8 cellular contexts compared by ENCODE assay signal in genomic region chr9:134055981-134056461, GRCh38. TPM values are rescaled to one million over a fixed set of nuclear protein-coding genes. Genes with fewer than 3 reads are reported as not detected.
DNase-seq lines count a peak whose midpoint lies in the region; ATAC-seq and TF ChIP-seq lines count a peak whose summit lies in the region.

No MANE protein-coding gene starts in this region.

- no peaks in the 10 kb centered on the region for H3K9me3 Mint-ChIP-seq in immature natural killer cell

- peak; percentile 86 for ATAC-seq in Right ventricle myocardium inferior
- ATAC-seq in sciatic nerve: peak; percentile 89
- no peak for ATAC-seq in GM19455 (IDR thresholded peaks at IDR 0.05; ENCODE audit: unreplicated experiment)

- no peak overlapping the region for H3K4me3 Mint-ChIP-seq in immature natural killer cell

- no peak for TF ChIP-seq CTCF in VCaP (conservative IDR thresholded peaks at IDR 0.05)

- peak overlapping the region; percentile 100 for H3K27ac ChIP-seq in VCaP

- intact Hi-C loops in Right ventricle myocardium inferior (cut with DNase I) (no loop called here), sciatic nerve (cut with DNase I) (no loop called here)

- H3K36me3 Mint-ChIP-seq in immature natural killer cell: peaks cover 0 to 4% (median 0%) of the 10 kb centered on the region in 3 donors

- H3K27me3 Mint-ChIP-seq in immature natural killer cell (ENCODE audit: low read depth in 3 of 3): peaks cover 0 to 4% (median 2%) of the 10 kb centered on the region in 3 donors

- peaks cover 38 to 39% of the 10 kb centered on the region in 2 donors for H3K4me1 Mint-ChIP-seq in immature natural killer cell

- peak overlapping the region in 1 of 6 donors; percentile 60 for H3K27ac Mint-ChIP-seq in immature natural killer cell

- DNase-seq in Daoy (ENCODE audit: low read depth) (peak; percentile 80), Right ventricle myocardium inferior (ENCODE audit: missing footprints) (peak; percentile 88), sciatic nerve (ENCODE audit: low spot score) (peak; percentile 78), immature natural killer cell (no peak), NCI-H774 (lab: John Stamatoyannopoulos, UW) (no peak), NCI-H1417 treated with DMSO at 0.1 percent for 48 hours (lab: John Stamatoyannopoulos, UW) (no peak)

RNA-seq across cellular contexts. Expression of gene BRD3, which starts 11.8 kb away (rescaled TPM):
- total RNA-seq in Daoy (2014; rRNA removed; shearing (Covaris generic)): 6.4 and 6.5 TPM in 2 replicates
- total RNA-seq in Right ventricle myocardium inferior: 31.6 TPM
- 54.4 TPM for total RNA-seq in sciatic nerve
- polyA plus RNA-seq in immature natural killer cell: 10 to 100 TPM; 24.2 to 43.4 (median 29.0) TPM

RNA-seq across cellular contexts. Expression of gene BRD3OS, which starts 30.7 kb away (rescaled TPM):
- 12.8 and 15.1 TPM in 2 replicates for total RNA-seq in Daoy (2014; rRNA removed; shearing (Covaris generic))
- 6.2 TPM for total RNA-seq in Right ventricle myocardium inferior
- total RNA-seq in sciatic nerve: 16.4 TPM
- 10 to 100 TPM; 13.7 to 14.9 (median 13.8) TPM for polyA plus RNA-seq in immature natural killer cell

Comparison
In these comparisons a context has a peak if more than half of its experiments do, and no peak if none do; other contexts are left out.
1. DNase-seq: peak in Daoy (single experiment), Right ventricle myocardium inferior (single experiment) and sciatic nerve (single experiment); none in immature natural killer cell (0 of 3), NCI-H774 (single experiment) and NCI-H1417 treated with DMSO at 0.1 percent for 48 hours (single experiment).